Comparison of ENCODE assay signal across 20 cellular contexts in the genomic region with DNA sequence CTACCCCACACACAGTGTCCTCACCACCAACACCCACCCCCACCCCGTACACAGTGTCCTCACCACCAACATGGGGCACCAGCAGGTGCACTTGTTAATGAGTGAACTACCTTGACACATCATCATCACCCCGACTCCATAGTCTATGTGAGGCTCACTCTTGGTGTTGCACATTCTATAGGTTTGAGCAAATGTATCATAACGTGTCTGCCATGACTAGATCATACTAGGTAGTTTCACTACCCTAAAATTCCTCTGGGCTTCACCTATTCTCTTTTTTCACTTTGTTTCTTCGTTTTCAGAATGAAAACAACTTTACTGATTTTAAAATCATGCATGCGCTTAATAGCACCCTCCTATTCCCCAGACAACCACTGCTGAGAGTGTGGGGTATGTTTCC.
DNase-seq lines count a peak whose midpoint lies in the region; ATAC-seq, FAIRE-seq and TF ChIP-seq lines count a peak whose summit lies in the region.
"Had no signal": no experiment of that assay in that cellular context is flagged by ENCODE, and none has a peak within 500 bp of the region (broad histone marks: within the 10 kb centered on the region; RNA-seq: fewer than 3 reads in every experiment).

No MANE protein-coding gene starts in this region.

- 90 to 92% (median 91%) methylated on average over 5 of the region's 5 CpGs for WGBS in psoas muscle, 3 donors

- FAIRE-seq in HTR-8/SVneo (lab: Jason Lieb, UNC) = no peak
- FAIRE-seq: H1 had no signal

- no peak overlapping the region for H3K4me3 ChIP-seq in psoas muscle
- H3K4me3 ChIP-seq: gastroesophageal sphincter, SJCRH30, thoracic aorta had no signal

- intact Hi-C loops in psoas muscle (cut with DNase I) = no loop called here

- H3K4me1 ChIP-seq in psoas muscle = peaks cover 47% of the 10 kb centered on the region

- no peak overlapping the region for H3K27ac ChIP-seq in psoas muscle
- H3K27ac ChIP-seq: SJCRH30, thoracic aorta had no signal

- no peaks in the 10 kb centered on the region for H3K27me3 ChIP-seq in psoas muscle (ENCODE audit: insufficient read depth in 3 of 3, low read length in 2 of 3)

- ATAC-seq in GM19023 (IDR thresholded peaks at IDR 0.05; ENCODE audit: unreplicated experiment) = peak; percentile 53
- ATAC-seq in HG02588 (IDR thresholded peaks at IDR 0.05; ENCODE audit: unreplicated experiment) = peak; percentile 58
- peak; percentile 50 for ATAC-seq in HG03469 (IDR thresholded peaks at IDR 0.05; ENCODE audit: unreplicated experiment)
- no peak for ATAC-seq in psoas muscle
- ATAC-seq: activated CD8-positive, alpha-beta memory T cell treated with anti-CD3 and anti-CD28 coated beads, Interleukin-2, amount 10 ng/mL, durations not matched to agents 7 days and 5 days; gastroesophageal sphincter; left ventricle myocardium superior had no signal

- no peaks in the 10 kb centered on the region for H3K9me3 ChIP-seq in psoas muscle
- H3K9me3 ChIP-seq: gastroesophageal sphincter, SJCRH30, thoracic aorta had no signal

- in situ Hi-C loops in GM13977 (cut with MboI; ENCODE audit: low pct_unique_long_range_greater_than_20kb, low sequenced_read_pairs, unreplicated experiment) = no loop called here

- no peaks in the 10 kb centered on the region for H3K36me3 ChIP-seq in psoas muscle (ENCODE audit: insufficient read depth in 1 of 2, low read depth in 1 of 2)
- H3K36me3 ChIP-seq: gastroesophageal sphincter, SJCRH30, thoracic aorta had no signal

- DNase-seq in GM13977 (ENCODE audit: low spot score) (peak; percentile 40), mesenteric fat pad (ENCODE audit: low spot score) (no peak), T-helper 1 cell (no peak), psoas muscle (no peak), HTR-8/SVneo (ENCODE audit: insufficient read length, low spot score) (no peak)
- DNase-seq: activated CD8-positive, alpha-beta memory T cell treated with anti-CD3 and anti-CD28 coated beads, Interleukin-2, amount 10 ng/mL, durations not matched to agents 7 days and 5 days; activated gamma-delta T cell treated with Interleukin-2 at 50 U/mL for 16 hours; CD4-positive, alpha-beta memory T cell; Karpas-422; left ventricle myocardium superior; NCI-H1436; NCI-H226; SJCRH30; stimulated activated CD4-positive, alpha-beta T cell treated with anti-CD3 and anti-CD28 coated beads, Interleukin-2, amount 100 ng/mL, for 48 hours had no signal

- TF ChIP-seq CTCF in GM13977 (IDR thresholded peaks at IDR 0.05; ENCODE audit: extremely low read depth, insufficient read depth, missing control alignments) (no peak), psoas muscle (IDR thresholded peaks at IDR 0.05) (no peak)

Comparison
In these comparisons a context has a peak if more than half of its experiments do, and no peak if none do; other contexts are left out.
1. ATAC-seq: peak in GM19023 (single experiment), HG02588 (single experiment) and HG03469 (single experiment); none in psoas muscle (0 of 4).